ENCODE assay signal across 1 cellular context in genomic region chr1:1799716-1800115, GRCh38.
TF ChIP-seq lines count a peak whose summit lies in the region.

No MANE protein-coding gene starts in this region.

TF ChIP-seq in GM23338, 12 proteins besides CTCF, POLR2A, EP300 and RAD21 (continued from another document):
- TF ChIP-seq ZNF462 (CRISPR knock-in tag; IDR thresholded peaks at IDR 0.05) (no peak), EZH2phosphoT487 (IDR thresholded peaks at IDR 0.05; ENCODE audit: unreplicated experiment) (no peak), REST (IDR thresholded peaks at IDR 0.05; ENCODE audit: unreplicated experiment) (no peak), POLR2AphosphoS5 (IDR thresholded peaks at IDR 0.05; ENCODE audit: low read depth) (no peak), STAT1 (IDR thresholded peaks at IDR 0.05; ENCODE audit: unreplicated experiment) (no peak), JUNB (IDR thresholded peaks at IDR 0.05; ENCODE audit: unreplicated experiment) (no peak), ZNF331 (CRISPR knock-in tag; IDR thresholded peaks at IDR 0.05; ENCODE audit: low read depth) (no peak)
TF ChIP-seq in GM23338: peak in this region for 0.
